In the genomic region with DNA sequence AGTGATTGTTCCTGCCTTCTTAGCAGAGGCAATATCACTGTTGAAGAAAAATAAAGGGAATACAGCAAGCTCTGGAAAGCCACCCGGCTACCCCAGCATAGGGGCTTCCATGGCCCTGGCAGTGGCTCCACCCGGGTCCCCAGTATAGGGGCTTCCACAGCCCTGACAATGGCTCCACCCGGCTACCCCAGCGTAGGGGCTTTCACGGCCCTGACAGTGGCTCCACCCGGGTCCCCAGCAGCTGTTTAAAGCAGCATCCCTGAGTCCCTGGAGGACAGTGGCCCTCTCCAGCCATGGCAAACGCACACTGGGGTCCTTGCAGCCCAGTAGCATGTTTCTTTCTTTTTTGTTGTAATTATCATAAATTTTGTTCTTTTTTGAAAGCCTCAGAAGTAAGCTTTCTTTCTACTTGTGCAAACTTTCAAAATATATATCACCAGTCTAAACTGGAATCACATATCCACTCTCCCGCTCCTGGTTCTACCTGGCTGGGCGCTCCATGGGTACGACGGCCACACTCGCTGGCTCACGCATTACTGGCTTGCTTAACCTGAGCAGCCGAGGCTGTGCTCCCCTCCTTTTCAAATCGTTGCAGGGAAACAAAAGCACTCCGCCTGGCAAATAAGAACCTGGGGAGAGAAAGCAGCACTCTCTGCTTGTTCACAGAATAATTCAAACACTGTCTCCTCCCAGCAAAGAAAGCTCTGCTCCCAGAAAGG, we compare ENCODE assay signal across 24 cellular contexts.
DNase-seq lines count a peak whose midpoint lies in the region; TF ChIP-seq lines count a peak whose summit lies in the region.
"Had no signal": no experiment of that assay in that cellular context is flagged by ENCODE, and none has a peak within 500 bp of the region (broad histone marks: within the 10 kb centered on the region; RNA-seq: fewer than 3 reads in every experiment).

No MANE protein-coding gene starts in this region.

- no peak overlapping the region for H2AK5ac ChIP-seq in mesendoderm (ENCODE audit: low read length)

- no peak overlapping the region for H3K27ac Mint-ChIP-seq in type B pancreatic cell
- H3K27ac Mint-ChIP-seq: activated CD4-positive, alpha-beta T cell treated with anti-CD3 and anti-CD28 coated beads, Interleukin-2, amount 10 ng/mL, durations not matched to agents 24 days and 14 days; natural killer cell treated with Interleukin-12 subunit alpha and Interleukin-12 subunit beta and Interleukin-15 and Interleukin-18, amount 100 ng/mL, for 72 hours; stimulated activated naive B cell treated with anti-CD40 and anti-IgM and Interleukin-4, amounts not matched to agents 10 μg/mL and 1 μg/mL and 100 μg/mL, for 72 hours had no signal

- no peak overlapping the region for H2BK120ac ChIP-seq in mesendoderm (ENCODE audit: low read depth, low read length)

- DNase-seq in NCI-H1436 treated with DMSO at 0.1 percent for 48 hours (lab: John Stamatoyannopoulos, UW), result peak; percentile 25
- no peak for DNase-seq in NCI-H1436 (lab: John Stamatoyannopoulos, UW)
- DNase-seq in NCI-H345 treated with DMSO at 0.1 percent for 48 hours (lab: John Stamatoyannopoulos, UW; ENCODE audit: unreplicated experiment), result peak; percentile 65
- DNase-seq in mesendoderm, result no peak
- DNase-seq in type B pancreatic cell (ENCODE audit: extremely low spot score, unreplicated experiment), result no peak
- no peak for DNase-seq in sigmoid colon
- DNase-seq in GM10266 (ENCODE audit: extremely low spot score), result no peak
- no peak for DNase-seq in stimulated activated CD4-positive, alpha-beta T cell treated with anti-CD3 and anti-CD28 coated beads, Interleukin-2, amount 100 ng/mL, for 24 hours
- DNase-seq: activated CD4-positive, alpha-beta T cell treated with anti-CD3 and anti-CD28 coated beads, Interleukin-2, amount 10 ng/mL, durations not matched to agents 24 days and 14 days; activated naive CD4-positive, alpha-beta T cell; activated T-cell treated with anti-CD3 and anti-CD28 coated beads, Interleukin-2, amount 50 U/mL, for 4 hours; DMS53; effector CD4-positive, alpha-beta T cell; GDM1; IMR-90; left ventricle myocardium superior; NCI-H2171; NCI-H82; SJCRH30; stimulated activated naive B cell treated with anti-CD40 and anti-IgM and Interleukin-4, amounts not matched to agents 10 μg/mL and 1 μg/mL and 100 μg/mL, for 72 hours had no signal

- no peaks in the 10 kb centered on the region for H3K9me3 ChIP-seq in sigmoid colon
- H3K9me3 ChIP-seq: A549, SJCRH30, vagina had no signal

- TF ChIP-seq CTCF in type B pancreatic cell (conservative IDR thresholded peaks at IDR 0.05) (no peak), sigmoid colon (IDR thresholded peaks at IDR 0.05) (no peak), GM10266 (IDR thresholded peaks at IDR 0.05; ENCODE audit: control insufficient read depth, insufficient read depth, low read depth, missing control alignments) (no peak)

- peaks cover 25% of the 10 kb centered on the region for H3K4me1 Mint-ChIP-seq in type B pancreatic cell (ENCODE audit: unreplicated experiment)
- H3K4me1 Mint-ChIP-seq: activated CD4-positive, alpha-beta T cell treated with anti-CD3 and anti-CD28 coated beads, Interleukin-2, amount 10 ng/mL, durations not matched to agents 24 days and 14 days; stimulated activated naive B cell treated with anti-CD40 and anti-IgM and Interleukin-4, amounts not matched to agents 10 μg/mL and 1 μg/mL and 100 μg/mL, for 72 hours had no signal

- H3K36me3 ChIP-seq in mesendoderm (ENCODE audit: control insufficient read depth, insufficient read depth, low read length), result no peaks in the 10 kb centered on the region
- H3K36me3 ChIP-seq in sigmoid colon, result no peaks in the 10 kb centered on the region
- H3K36me3 ChIP-seq: SJCRH30, vagina had no signal

- no peak overlapping the region for H4K8ac ChIP-seq in mesendoderm (ENCODE audit: low read depth, low read length)

- H3K4me1 ChIP-seq in mesendoderm (ENCODE audit: control insufficient read depth, low read depth, low read length) (peaks cover 18% of the 10 kb centered on the region), sigmoid colon (no peaks in the 10 kb centered on the region)
- H3K4me1 ChIP-seq: A549, SJCRH30, vagina had no signal

- no peaks in the 10 kb centered on the region for H3K9me3 Mint-ChIP-seq in type B pancreatic cell
- H3K9me3 Mint-ChIP-seq: activated CD4-positive, alpha-beta T cell treated with anti-CD3 and anti-CD28 coated beads, Interleukin-2, amount 10 ng/mL, durations not matched to agents 24 days and 14 days; activated T-cell treated with anti-CD3 and anti-CD28 coated beads, Interleukin-2, amount 50 U/mL, for 4 hours; natural killer cell treated with Interleukin-12 subunit alpha and Interleukin-12 subunit beta and Interleukin-15 and Interleukin-18, amount 100 ng/mL, for 72 hours; stimulated activated naive B cell treated with anti-CD40 and anti-IgM and Interleukin-4, amounts not matched to agents 10 μg/mL and 1 μg/mL and 100 μg/mL, for 72 hours had no signal

- H3K4me3 ChIP-seq in mesendoderm (ENCODE audit: low read length), result no peak overlapping the region
- no peak overlapping the region for H3K4me3 ChIP-seq in sigmoid colon
- H3K4me3 ChIP-seq: A549, SJCRH30, vagina had no signal

- H3K79me1 ChIP-seq in mesendoderm (ENCODE audit: low read length), result peaks cover 7% of the 10 kb centered on the region

- H3K27me3 ChIP-seq in mesendoderm (ENCODE audit: insufficient read depth, low read length, poor library complexity) (no peaks in the 10 kb centered on the region), sigmoid colon (peaks cover 0 to 79% (median 8%) of the 10 kb centered on the region in 3 donors)
- H3K27me3 ChIP-seq: SJCRH30, vagina had no signal

- TF ChIP-seq EP300 in sigmoid colon (IDR thresholded peaks at IDR 0.05), result no peak

- no peaks in the 10 kb centered on the region for H3K79me2 ChIP-seq in mesendoderm (ENCODE audit: control insufficient read depth, insufficient read depth, low read length)

- intact Hi-C loops in sigmoid colon (cut with DNase I), result no loop called here

- peak overlapping the region; percentile 65 for H3K56ac ChIP-seq in mesendoderm (ENCODE audit: low read length)

- no peak overlapping the region for H3K9ac ChIP-seq in mesendoderm (ENCODE audit: low read length)

- no CpG with 5 or more reads among the region's 16 CpGs for WGBS in mesendoderm (ENCODE audit: extremely low coverage, insufficient coverage, low lambda C conversion rate)
- 51 to 62% methylated on average over 16 of the region's 16 CpGs for WGBS in sigmoid colon, 2 donors

- peaks cover 14% of the 10 kb centered on the region for H3K27me3 Mint-ChIP-seq in type B pancreatic cell
- H3K27me3 Mint-ChIP-seq: activated CD4-positive, alpha-beta T cell treated with anti-CD3 and anti-CD28 coated beads, Interleukin-2, amount 10 ng/mL, durations not matched to agents 24 days and 14 days; natural killer cell treated with Interleukin-12 subunit alpha and Interleukin-12 subunit beta and Interleukin-15 and Interleukin-18, amount 100 ng/mL, for 72 hours had no signal

- peak overlapping the region; percentile 57 for H3K4me3 Mint-ChIP-seq in type B pancreatic cell
- H3K4me3 Mint-ChIP-seq: activated CD4-positive, alpha-beta T cell treated with anti-CD3 and anti-CD28 coated beads, Interleukin-2, amount 10 ng/mL, durations not matched to agents 24 days and 14 days; activated T-cell treated with anti-CD3 and anti-CD28 coated beads, Interleukin-2, amount 50 U/mL, for 4 hours; natural killer cell treated with Interleukin-12 subunit alpha and Interleukin-12 subunit beta and Interleukin-15 and Interleukin-18, amount 100 ng/mL, for 72 hours; stimulated activated naive B cell treated with anti-CD40 and anti-IgM and Interleukin-4, amounts not matched to agents 10 μg/mL and 1 μg/mL and 100 μg/mL, for 72 hours had no signal

- no peak overlapping the region for H3K23ac ChIP-seq in mesendoderm (ENCODE audit: low read length)

- H3K36me3 Mint-ChIP-seq in type B pancreatic cell, result no peaks in the 10 kb centered on the region
- H3K36me3 Mint-ChIP-seq: natural killer cell treated with Interleukin-12 subunit alpha and Interleukin-12 subunit beta and Interleukin-15 and Interleukin-18, amount 100 ng/mL, for 72 hours; stimulated activated naive B cell treated with anti-CD40 and anti-IgM and Interleukin-4, amounts not matched to agents 10 μg/mL and 1 μg/mL and 100 μg/mL, for 72 hours had no signal

- H3K27ac ChIP-seq in mesendoderm (ENCODE audit: low read depth, low read length) (no peak overlapping the region), sigmoid colon (no peak overlapping the region)
- H3K27ac ChIP-seq: A549, epithelial cell of prostate, SJCRH30, vagina had no signal

- H3K4me2 ChIP-seq in mesendoderm (ENCODE audit: low read length), result no peak overlapping the region
- H3K4me2 ChIP-seq: A549 had no signal

- no peak overlapping the region for H2BK15ac ChIP-seq in mesendoderm (replicated peaks; ENCODE audit: low read depth)

- H3K18ac ChIP-seq in mesendoderm (ENCODE audit: low read length), result peak overlapping the region; percentile 22

- H2BK5ac ChIP-seq in mesendoderm (ENCODE audit: low read length), result peak overlapping the region; percentile 12

- TF ChIP-seq POLR2A in sigmoid colon (IDR thresholded peaks at IDR 0.05), result no peak

- H3K4ac ChIP-seq in mesendoderm (ENCODE audit: low read depth, low read length), result no peak overlapping the region

- H4K5ac ChIP-seq in mesendoderm (ENCODE audit: low read length), result no peak overlapping the region

Comparison
In these comparisons a context has a peak if more than half of its experiments do, and no peak if none do; other contexts are left out.
1. DNase-seq: peak in NCI-H1436 treated with DMSO at 0.1 percent for 48 hours (single experiment) and NCI-H345 treated with DMSO at 0.1 percent for 48 hours (single experiment); none in NCI-H1436 (single experiment), mesendoderm (single experiment), type B pancreatic cell (single experiment), sigmoid colon (single experiment), GM10266 (single experiment) and stimulated activated CD4-positive, alpha-beta T cell treated with anti-CD3 and anti-CD28 coated beads, Interleukin-2, amount 100 ng/mL, for 24 hours (0 of 2).